ENCODE assay signal across 11 cellular contexts in the genomic region with DNA sequence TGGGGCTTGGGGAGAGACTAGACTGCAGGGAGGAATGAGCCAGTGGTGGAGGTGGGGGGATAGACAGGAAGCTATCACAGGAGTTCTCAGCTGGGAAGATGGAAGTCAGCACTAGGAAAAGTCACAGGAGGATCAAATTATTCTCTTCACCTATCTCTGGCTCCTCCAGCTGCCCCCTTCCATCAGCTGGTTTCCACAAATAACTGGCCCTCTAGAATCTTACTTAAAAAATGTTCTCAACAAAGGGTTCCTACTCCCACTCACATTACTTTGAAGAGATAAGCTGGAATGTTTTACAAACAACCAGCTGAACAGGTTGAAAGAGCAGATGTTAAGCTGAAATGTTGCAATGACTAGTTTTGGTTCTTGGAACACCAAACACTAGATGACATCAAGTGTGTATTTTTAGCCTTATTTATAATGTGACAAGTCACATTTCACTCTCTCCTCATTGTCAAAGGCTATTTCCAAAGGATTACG.
DNase-seq lines count a peak whose midpoint lies in the region; ATAC-seq, FAIRE-seq and TF ChIP-seq lines count a peak whose summit lies in the region.
"Had no signal": no experiment of that assay in that cellular context is flagged by ENCODE, and none has a peak within 500 bp of the region (broad histone marks: within the 10 kb centered on the region; RNA-seq: fewer than 3 reads in every experiment).

No MANE protein-coding gene starts in this region.

- H2AFZ ChIP-seq in astrocyte (ENCODE audit: low read depth, low read length) (no peak overlapping the region), GM23338 (no peak overlapping the region)

- H3K9me2 ChIP-seq in GM23338 (ENCODE audit: insufficient read depth), result 0 out of 2 replicates have a peak, but pooled peaks cover 6% of the 10 kb centered on the region

- H3F3A ChIP-seq in GM23338 (replicated peaks; ENCODE audit: low read depth), result no peaks in the 10 kb centered on the region

- no peak for FAIRE-seq in astrocyte (lab: Jason Lieb, UNC)

- no peak for TF ChIP-seq CTCF in astrocyte (IDR thresholded peaks at IDR 0.05; ENCODE audit: insufficient read depth, low read depth, low read length)
- TF ChIP-seq CTCF in right atrium auricular region (IDR thresholded peaks at IDR 0.05), result no peak
- TF ChIP-seq CTCF in GM23338 (conservative IDR thresholded peaks at IDR 0.05; ENCODE audit: low read depth in 2 of 2), result no peak

- H3K4me2 ChIP-seq in astrocyte (ENCODE audit: low read length) (no peak overlapping the region), GM23338 (no peak overlapping the region)

- H4K20me1 ChIP-seq in astrocyte (ENCODE audit: insufficient read depth, low read length), result no peaks in the 10 kb centered on the region
- no peaks in the 10 kb centered on the region for H4K20me1 ChIP-seq in GM23338 (replicated peaks; ENCODE audit: insufficient read depth)

- H3K36me3 ChIP-seq in astrocyte (ENCODE audit: insufficient read depth, low read length), result no peaks in the 10 kb centered on the region
- H3K36me3 ChIP-seq in right atrium auricular region, result no peaks in the 10 kb centered on the region
- H3K36me3 ChIP-seq in skeletal muscle tissue (ENCODE audit: control insufficient read depth in 3 of 3, insufficient read depth in 3 of 3, low read length in 3 of 3), result no peaks in the 10 kb centered on the region
- H3K36me3 ChIP-seq in GM23338 (ENCODE audit: insufficient read depth), result no peaks in the 10 kb centered on the region
- H3K36me3 ChIP-seq: sigmoid colon had no signal

- H3K4me1 Mint-ChIP-seq in astrocyte (ENCODE audit: low read depth, unreplicated experiment) (peaks cover 9% of the 10 kb centered on the region), GM23338 (no peaks in the 10 kb centered on the region)

- H3K79me2 ChIP-seq in astrocyte (ENCODE audit: insufficient read depth, low read length) (no peaks in the 10 kb centered on the region), GM23338 (replicated peaks; ENCODE audit: insufficient read depth) (no peaks in the 10 kb centered on the region)

- in situ Hi-C loops in KBM-7 (cut with MboI; ENCODE audit: low pct_unique_long_range_greater_than_20kb, low sequenced_read_pairs), result loop anchor here (25.0 kb wide), 1 partner anchor 169 kb away; a partner anchor contains a TSS

- H3K9me3 Mint-ChIP-seq in astrocyte (ENCODE audit: unreplicated experiment) (peaks cover 3% of the 10 kb centered on the region), GM23338 (no peaks in the 10 kb centered on the region)

- DNase-seq in KBM-7, result peak; percentile 35
- DNase-seq in astrocyte (ENCODE audit: low read depth), result peak; percentile 83
- DNase-seq in right atrium auricular region (ENCODE audit: low spot score), result no peak
- no peak for DNase-seq in GM23338 (ENCODE audit: low spot score)
- DNase-seq in activated CD8-positive, alpha-beta memory T cell treated with anti-CD3 and anti-CD28 coated beads, Interleukin-2, amount 50 U/mL, for 48 hours, result no peak
- no peak for DNase-seq in T-helper 1 cell
- DNase-seq: DMS79, mesendoderm, NCI-H1092, sigmoid colon had no signal

- no peak for ATAC-seq in GM23338

- no peaks in the 10 kb centered on the region for H3K9me3 ChIP-seq in astrocyte (ENCODE audit: insufficient read depth, low read depth, low read length)
- H3K9me3 ChIP-seq in right atrium auricular region, result no peaks in the 10 kb centered on the region
- no peaks in the 10 kb centered on the region for H3K9me3 ChIP-seq in skeletal muscle tissue (ENCODE audit: control insufficient read depth in 3 of 3, low read length in 3 of 3)
- H3K9me3 ChIP-seq: sigmoid colon had no signal

- H3K27me3 Mint-ChIP-seq in astrocyte (ENCODE audit: low read depth, unreplicated experiment), result no peaks in the 10 kb centered on the region
- no peaks in the 10 kb centered on the region for H3K27me3 Mint-ChIP-seq in GM23338 (ENCODE audit: insufficient read depth, low read depth, poor library complexity)

- H3K4me3 Mint-ChIP-seq in astrocyte (ENCODE audit: unreplicated experiment) (no peak overlapping the region), GM23338 (no peak overlapping the region)

- H3K9ac ChIP-seq in astrocyte (ENCODE audit: low read length) (no peak overlapping the region), skeletal muscle tissue (ENCODE audit: low read depth in 1 of 3, low read length in 3 of 3) (no peak overlapping the region)

- H3K27ac Mint-ChIP-seq in astrocyte (ENCODE audit: unreplicated experiment) (no peak overlapping the region), GM23338 (no peak overlapping the region)

- H3K36me3 Mint-ChIP-seq in astrocyte (ENCODE audit: low read depth, unreplicated experiment) (no peaks in the 10 kb centered on the region), GM23338 (ENCODE audit: low read depth) (no peaks in the 10 kb centered on the region)

- H3K27me3 ChIP-seq in astrocyte (ENCODE audit: insufficient read depth, low read length) (no peaks in the 10 kb centered on the region), right atrium auricular region (no peaks in the 10 kb centered on the region), skeletal muscle tissue (ENCODE audit: control insufficient read depth in 3 of 3, insufficient read depth in 3 of 3, low read length in 3 of 3) (no peaks in the 10 kb centered on the region), GM23338 (ENCODE audit: insufficient read depth) (no peaks in the 10 kb centered on the region)
- H3K27me3 ChIP-seq: sigmoid colon had no signal

- H3K27ac ChIP-seq in astrocyte (ENCODE audit: low read depth, low read length), result no peak overlapping the region
- peak overlapping the region; percentile 12 to 35 for H3K27ac ChIP-seq in right atrium auricular region
- H3K27ac ChIP-seq in skeletal muscle tissue (ENCODE audit: low read depth, low read length), result peak overlapping the region; percentile 72
- H3K27ac ChIP-seq in GM23338 (ENCODE audit: low read depth), result no peak overlapping the region

- H3K4me3 ChIP-seq in astrocyte (ENCODE audit: insufficient read depth, low read depth, low read length), result no peak overlapping the region
- no peak overlapping the region for H3K4me3 ChIP-seq in right atrium auricular region
- H3K4me3 ChIP-seq in skeletal muscle tissue (ENCODE audit: low read length in 3 of 3), result no peak overlapping the region
- no peak overlapping the region for H3K4me3 ChIP-seq in GM23338
- H3K4me3 ChIP-seq: sigmoid colon had no signal

- H3K4me1 ChIP-seq in astrocyte (ENCODE audit: insufficient read depth, low read length) (no peaks in the 10 kb centered on the region), right atrium auricular region (peaks cover 0 to 4% of the 10 kb centered on the region in 2 donors), skeletal muscle tissue (ENCODE audit: control insufficient read depth in 3 of 3, insufficient read depth in 3 of 3, low read length in 3 of 3) (peaks cover 0 to 7% (median 5%) of the 10 kb centered on the region in 3 donors), GM23338 (ENCODE audit: insufficient read depth) (no peaks in the 10 kb centered on the region)
- H3K4me1 ChIP-seq: sigmoid colon had no signal

Comparison
In these comparisons a context has a peak if more than half of its experiments do, and no peak if none do; other contexts are left out.
1. DNase-seq: peak in KBM-7 (single experiment) and astrocyte (single experiment); none in right atrium auricular region (single experiment), GM23338 (single experiment), activated CD8-positive, alpha-beta memory T cell treated with anti-CD3 and anti-CD28 coated beads, Interleukin-2, amount 50 U/mL, for 48 hours (single experiment) and T-helper 1 cell (0 of 5).
2. H3K27ac ChIP-seq: peak in right atrium auricular region (2 of 2) and skeletal muscle tissue (single experiment); none in astrocyte (single experiment) and GM23338 (single experiment).